Comparison of ENCODE assay signal across 23 cellular contexts in genomic region chr7:131879424-131879823, GRCh38.
"Had no signal": no experiment of that assay in that cellular context is flagged by ENCODE, and none has a peak within 500 bp of the region (broad histone marks: within the 10 kb centered on the region; RNA-seq: fewer than 3 reads in every experiment).

No MANE protein-coding gene starts in this region.

- H3K27me3 ChIP-seq: body of pancreas, breast epithelium had no signal

- H3K27ac ChIP-seq: body of pancreas, breast epithelium, PC-9 had no signal

- DNase-seq: activated CD4-positive, alpha-beta T cell treated with anti-CD3 and anti-CD28 coated beads for 36 hours; activated CD4-positive, alpha-beta T cell treated with anti-CD3 and anti-CD28 coated beads, Interleukin-2, amount 10 ng/mL, durations not matched to agents 7 days and 5 days; activated CD4-positive, alpha-beta T cell treated with anti-CD3 and anti-CD28 coated beads, Interleukin-2, amount 50 U/mL, for 48 hours; activated CD8-positive, alpha-beta T cell treated with anti-CD3 and anti-CD28 coated beads, Interleukin-2, amount 10 ng/mL, durations not matched to agents 7 days and 5 days; activated gamma-delta T cell; activated naive CD4-positive, alpha-beta T cell treated with Interleukin-2 at 50 U/mL for 16 hours; activated naive CD8-positive, alpha-beta T cell treated with anti-CD3 and anti-CD28 coated beads, Interleukin-2, amount 10 ng/mL, durations not matched to agents 7 days and 5 days; activated T-cell treated with anti-CD3 and anti-CD28 coated beads, Interleukin-2, amount 50 U/mL, for 24 hours; body of pancreas; cerebellar nuclear complex; NCI-H1092 treated with DMSO at 0.1 percent for 48 hours; NCI-H1417; NCI-H146; NCI-H1930; NCI-H2227 treated with DMSO at 0.1 percent for 48 hours; NCI-H446; NCI-H510A treated with DMSO at 0.1 percent for 48 hours; NCI-H69; PC-9; Right ventricle myocardium superior; SW 1271 had no signal

- H3K4me2 ChIP-seq: PC-9 had no signal

- H3K36me3 ChIP-seq: breast epithelium had no signal

- H2AFZ ChIP-seq: PC-9 had no signal

- H3K4me1 ChIP-seq: body of pancreas, breast epithelium had no signal

- H3K4me3 ChIP-seq: body of pancreas, breast epithelium, K562, PC-9 had no signal

- H3K9me3 ChIP-seq: body of pancreas had no signal
